7 cellular contexts compared by ENCODE assay signal in genomic region chr13:24359252-24359651, GRCh38. TPM values are rescaled to one million over a fixed set of nuclear protein-coding genes. Genes with fewer than 3 reads are reported as not detected.
"Had no signal": no experiment of that assay in that cellular context is flagged by ENCODE, and none has a peak within 500 bp of the region (broad histone marks: within the 10 kb centered on the region; RNA-seq: fewer than 3 reads in every experiment).

No MANE protein-coding gene starts in this region.

RNA-seq across cellular contexts. Expression of gene C1QTNF9, which starts 49.9 kb away (rescaled TPM):
- total RNA-seq: activated CD4-positive, alpha-beta memory T cell treated with anti-CD3 and anti-CD28 coated beads, Interleukin-2, amount 10 ng/mL, durations not matched to agents 7 days and 5 days; activated CD8-positive, alpha-beta memory T cell treated with anti-CD3 and anti-CD28 coated beads, Interleukin-2, amount 10 ng/mL, durations not matched to agents 7 days and 5 days; cerebellum; LHCN-M2; OCI-LY7; RPMI7951; SK-MEL-5 had no signal
